ENCODE assay signal across 18 cellular contexts in the genomic region with DNA sequence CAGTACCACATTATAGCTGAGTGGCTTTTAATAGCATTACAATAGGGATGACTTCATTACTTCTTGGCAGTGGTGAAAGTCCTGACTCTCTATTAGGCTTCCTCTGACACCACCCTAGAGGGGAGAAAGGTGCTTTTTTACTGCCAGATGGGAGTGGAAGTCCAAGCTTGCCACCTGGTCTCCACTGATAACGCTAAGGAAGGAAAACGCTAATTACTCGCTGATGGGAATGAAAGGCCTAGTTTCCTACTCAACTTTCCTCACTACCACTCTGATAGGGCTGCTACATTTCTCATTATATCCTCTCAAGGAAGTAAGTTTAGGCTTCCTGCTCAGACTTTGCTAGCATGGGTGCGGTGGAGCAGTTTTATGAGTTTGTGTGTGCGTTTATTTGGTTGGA.
"Had no signal": no experiment of that assay in that cellular context is flagged by ENCODE, and none has a peak within 500 bp of the region (broad histone marks: within the 10 kb centered on the region; RNA-seq: fewer than 3 reads in every experiment).

No MANE protein-coding gene starts in this region.

- H3K27ac ChIP-seq: dorsolateral prefrontal cortex, pancreas, SJCRH30 had no signal

- H3K9me3 ChIP-seq: pancreas, SJCRH30 had no signal

- H3K4me1 Mint-ChIP-seq: activated CD4-positive, alpha-beta T cell treated with anti-CD3 and anti-CD28 coated beads, Interleukin-2, amount 10 ng/mL, durations not matched to agents 24 days and 14 days; activated naive CD8-positive, alpha-beta T cell treated with anti-CD3 and anti-CD28 coated beads, Interleukin-2, amount 10 ng/mL, durations not matched to agents 7 days and 5 days; naive thymus-derived CD4-positive, alpha-beta T cell; stimulated activated naive CD8-positive, alpha-beta T cell treated with anti-CD3 and anti-CD28 coated beads, Interleukin-15, amount 100 ng/mL, for 72 hours had no signal

- ATAC-seq: activated CD8-positive, alpha-beta T cell treated with anti-CD3 and anti-CD28 coated beads, Interleukin-2, amount 10 ng/mL, durations not matched to agents 7 days and 5 days; naive thymus-derived CD4-positive, alpha-beta T cell; pancreas; stimulated activated naive CD8-positive, alpha-beta T cell treated with anti-CD3 and anti-CD28 coated beads, Interleukin-15, amount 100 ng/mL, for 72 hours had no signal

- H3K9me3 Mint-ChIP-seq: activated naive CD8-positive, alpha-beta T cell treated with anti-CD3 and anti-CD28 coated beads, Interleukin-2, amount 10 ng/mL, durations not matched to agents 7 days and 5 days; T-helper 2 cell treated with Interferon-gamma antibody and Interleukin-4, amounts not matched to agents 5 μg/mL and 100 μg/mL, for 36 hours had no signal

- H3K4me2 ChIP-seq: smooth muscle cell had no signal

- H3K36me3 Mint-ChIP-seq: activated naive CD8-positive, alpha-beta T cell treated with anti-CD3 and anti-CD28 coated beads, Interleukin-2, amount 10 ng/mL, durations not matched to agents 7 days and 5 days had no signal

- H3K4me3 ChIP-seq: dorsolateral prefrontal cortex, esophagus muscularis mucosa, pancreas, SJCRH30, smooth muscle cell had no signal

- H3K27me3 Mint-ChIP-seq: activated CD4-positive, alpha-beta T cell treated with anti-CD3 and anti-CD28 coated beads, Interleukin-2, amount 10 ng/mL, durations not matched to agents 24 days and 14 days; stimulated activated naive CD8-positive, alpha-beta T cell treated with anti-CD3 and anti-CD28 coated beads, Interleukin-15, amount 100 ng/mL, for 72 hours had no signal

- H3K27me3 ChIP-seq: esophagus muscularis mucosa, SJCRH30 had no signal

- H3K4me3 Mint-ChIP-seq: activated CD4-positive, alpha-beta T cell treated with anti-CD3 and anti-CD28 coated beads, Interleukin-2, amount 10 ng/mL, durations not matched to agents 24 days and 14 days; activated CD8-positive, alpha-beta T cell treated with anti-CD3 and anti-CD28 coated beads, Interleukin-2, amount 10 ng/mL, durations not matched to agents 7 days and 5 days; activated naive CD8-positive, alpha-beta T cell treated with anti-CD3 and anti-CD28 coated beads, Interleukin-2, amount 10 ng/mL, durations not matched to agents 7 days and 5 days; activated T-helper 1 cell treated with anti-CD3 and anti-CD28 coated beads, Interleukin-12 subunit alpha, Interleukin-12 subunit beta, Interleukin-2, Interleukin-4 antibody, amounts not matched to agents 30 ng/mL and 10 ng/mL and 1 ng/mL, durations not matched to agents 14 hours and 24 hours and 36 hours; naive thymus-derived CD4-positive, alpha-beta T cell; stimulated activated naive CD8-positive, alpha-beta T cell treated with anti-CD3 and anti-CD28 coated beads, Interleukin-15, amount 100 ng/mL, for 72 hours; T-helper 2 cell treated with Interferon-gamma antibody and Interleukin-4, amounts not matched to agents 5 μg/mL and 100 μg/mL, for 36 hours had no signal

- DNase-seq: activated CD4-positive, alpha-beta T cell treated with anti-CD3 and anti-CD28 coated beads, Interleukin-2, amount 10 ng/mL, durations not matched to agents 24 days and 14 days; activated CD4-positive, CD25-positive, alpha-beta regulatory T cell; activated CD8-positive, alpha-beta memory T cell treated with anti-CD3 and anti-CD28 coated beads, Interleukin-2, amount 50 U/mL, for 4 hours; activated CD8-positive, alpha-beta T cell treated with anti-CD3 and anti-CD28 coated beads, Interleukin-2, amount 10 ng/mL, durations not matched to agents 7 days and 5 days; activated naive CD8-positive, alpha-beta T cell treated with anti-CD3 and anti-CD28 coated beads, Interleukin-2, amount 10 ng/mL, durations not matched to agents 7 days and 5 days; cerebellar nuclear complex; dorsolateral prefrontal cortex; mammary epithelial cell; naive thymus-derived CD4-positive, alpha-beta T cell; pancreas; retina; SJCRH30; stimulated activated naive CD8-positive, alpha-beta T cell treated with anti-CD3 and anti-CD28 coated beads, Interleukin-15, amount 100 ng/mL, for 72 hours; SW 1271 had no signal

- H3K4me1 ChIP-seq: esophagus muscularis mucosa, pancreas, SJCRH30 had no signal

- H3K36me3 ChIP-seq: esophagus muscularis mucosa, pancreas, SJCRH30 had no signal
